Comparison of ENCODE assay signal across 20 cellular contexts in the genomic region with DNA sequence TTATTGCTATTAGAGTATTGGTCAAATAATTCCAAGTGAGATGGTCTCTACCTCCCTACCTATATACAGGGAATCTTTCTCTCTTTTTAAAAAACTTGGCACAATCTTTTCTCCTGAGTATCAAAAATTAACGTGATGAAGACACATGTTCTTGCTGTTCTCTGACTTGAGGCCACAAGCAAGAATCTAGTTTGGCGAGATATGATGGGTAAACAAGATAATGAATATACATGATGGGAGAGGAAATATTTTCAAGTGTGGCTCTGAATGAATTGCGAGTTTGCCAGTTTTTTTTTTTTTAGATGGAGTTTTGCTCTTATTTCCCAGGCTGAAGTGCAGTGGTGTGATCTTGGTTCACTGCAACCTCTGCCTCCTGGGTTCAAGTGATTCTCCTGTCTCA. TPM values are rescaled to one million over a fixed set of nuclear protein-coding genes. Genes with fewer than 3 reads are reported as not detected.
A peak's percentile ranks its signal among the peaks of the same experiment; 100 is the strongest.
DNase-seq lines count a peak whose midpoint lies in the region; ATAC-seq and TF ChIP-seq lines count a peak whose summit lies in the region.
"Had no signal": no experiment of that assay in that cellular context is flagged by ENCODE, and none has a peak within 500 bp of the region (broad histone marks: within the 10 kb centered on the region; RNA-seq: fewer than 3 reads in every experiment).

No MANE protein-coding gene starts in this region.

- H3K4me3 Mint-ChIP-seq in GM23338 (no peak overlapping the region), T-helper 17 cell (peak overlapping the region; percentile 12)
- H3K4me3 Mint-ChIP-seq: CD8-positive, alpha-beta T cell; H9; HFFc6 had no signal

- H3K4me1 ChIP-seq in GM23338 (ENCODE audit: insufficient read depth) = no peaks in the 10 kb centered on the region
- peaks cover 59% of the 10 kb centered on the region for H3K4me1 ChIP-seq in psoas muscle
- H3K4me1 ChIP-seq in HAP-1 = peaks cover 3% of the 10 kb centered on the region
- H3K4me1 ChIP-seq: BE2C, Caco-2 had no signal

- H3K27me3 Mint-ChIP-seq in GM23338 (ENCODE audit: insufficient read depth, low read depth, poor library complexity) (no peaks in the 10 kb centered on the region), T-helper 17 cell (no peaks in the 10 kb centered on the region)

- H3K27me3 ChIP-seq in GM23338 (ENCODE audit: insufficient read depth) = no peaks in the 10 kb centered on the region
- H3K27me3 ChIP-seq in psoas muscle (ENCODE audit: insufficient read depth in 3 of 3, low read length in 2 of 3) = no peaks in the 10 kb centered on the region
- no peaks in the 10 kb centered on the region for H3K27me3 ChIP-seq in HAP-1 (ENCODE audit: low read depth)
- H3K27me3 ChIP-seq: BE2C had no signal

- TF ChIP-seq CTCF in C4-2B (conservative IDR thresholded peaks at IDR 0.05) (no peak), GM23338 (conservative IDR thresholded peaks at IDR 0.05; ENCODE audit: low read depth in 2 of 2) (no peak), psoas muscle (IDR thresholded peaks at IDR 0.05) (no peak)

- H3K36me3 Mint-ChIP-seq in GM23338 (ENCODE audit: low read depth) = peaks cover 46% of the 10 kb centered on the region
- H3K36me3 Mint-ChIP-seq in T-helper 17 cell (ENCODE audit: low read depth) = peaks cover 6% of the 10 kb centered on the region

- H3K79me2 ChIP-seq in GM23338 (replicated peaks; ENCODE audit: insufficient read depth) = peaks cover 61% of the 10 kb centered on the region

- peaks cover 3% of the 10 kb centered on the region for H3K36me3 ChIP-seq in GM23338 (ENCODE audit: insufficient read depth)
- H3K36me3 ChIP-seq in psoas muscle (ENCODE audit: insufficient read depth in 1 of 2, low read depth in 1 of 2) = peaks cover 0 to 48% of the 10 kb centered on the region in 2 donors
- peaks cover 11% of the 10 kb centered on the region for H3K36me3 ChIP-seq in HAP-1 (replicated peaks)
- H3K36me3 ChIP-seq: BE2C had no signal

- H3K4me3 ChIP-seq in GM23338 (no peak overlapping the region), psoas muscle (no peak overlapping the region), HAP-1 (no peak overlapping the region)
- H3K4me3 ChIP-seq: A549; BLaER1 treated with 17β-estradiol and CSF1 and Interleukin-3, amounts not matched to agents 10 nM and 100 nM; GM23248 had no signal

- no peaks in the 10 kb centered on the region for H3K9me2 ChIP-seq in GM23338 (ENCODE audit: insufficient read depth)

- H3K4me1 Mint-ChIP-seq in GM23338 (peaks cover 3% of the 10 kb centered on the region; the same call in 2 of the 3 replicates), T-helper 17 cell (peaks cover 42% of the 10 kb centered on the region)

- H3K9me3 ChIP-seq in T-helper 17 cell (ENCODE audit: control insufficient read depth, low read length, poor library complexity, severe bottlenecking) (no peaks in the 10 kb centered on the region), psoas muscle (no peaks in the 10 kb centered on the region), HAP-1 (no peaks in the 10 kb centered on the region)
- H3K9me3 ChIP-seq: A549; BE2C; BLaER1 treated with 17β-estradiol and CSF1 and Interleukin-3, amounts not matched to agents 10 nM and 100 nM; Caco-2 had no signal

- intact Hi-C loops in psoas muscle (cut with DNase I) = no loop called here

- no peaks in the 10 kb centered on the region for H3K9me3 Mint-ChIP-seq in GM23338
- H3K9me3 Mint-ChIP-seq: CD8-positive, alpha-beta T cell; H9; HFFc6 had no signal

- H3K4me2 ChIP-seq in GM23338 = no peak overlapping the region
- H3K4me2 ChIP-seq: A549; BLaER1 treated with 17β-estradiol and CSF1 and Interleukin-3, amounts not matched to agents 10 nM and 100 nM had no signal

- WGBS in psoas muscle, 3 donors = 65 to 73% (median 71%) methylated on average over 3 of the region's 3 CpGs

- no peak for DNase-seq in GM23338 (ENCODE audit: low spot score)
- DNase-seq in T-helper 17 cell = no peak
- no peak for DNase-seq in psoas muscle
- no peak for DNase-seq in HAP-1 (ENCODE audit: low spot score in 2 of 2)
- DNase-seq in NCI-H146 (lab: John Stamatoyannopoulos, UW) = no peak
- DNase-seq: 8988T; ACHN; AML-193; BE2C; Caco-2; CD8-positive, alpha-beta T cell; DMS153; DND-41; GM23248; H9; HFFc6 had no signal

- H4K20me1 ChIP-seq in GM23338 (replicated peaks; ENCODE audit: insufficient read depth) = peaks cover 21% of the 10 kb centered on the region

- H3K27ac Mint-ChIP-seq in GM23338 (no peak overlapping the region), T-helper 17 cell (peak overlapping the region; percentile 61)
- H3K27ac Mint-ChIP-seq: CD8-positive, alpha-beta T cell; H9; HFFc6 had no signal

- in situ Hi-C loops in HAP-1 (cut with MboI; ENCODE audit: low sequenced_read_pairs) = no loop called here

- H2AFZ ChIP-seq in GM23338 = no peak overlapping the region
- H2AFZ ChIP-seq: GM23248 had no signal

- H3K27ac ChIP-seq in C4-2B (0 out of 2 replicates have a peak overlapping the region, but pooled peaks have one; percentile 26), GM23338 (ENCODE audit: low read depth) (0 out of 2 replicates have a peak overlapping the region, but pooled peaks have one; percentile 19), psoas muscle (peak overlapping the region; percentile 2)
- H3K27ac ChIP-seq: A549; BLaER1 treated with 17β-estradiol and CSF1 and Interleukin-3, amounts not matched to agents 10 nM and 100 nM; GM23248 had no signal

- H3F3A ChIP-seq in GM23338 (replicated peaks; ENCODE audit: low read depth) = 0 out of 2 replicates have a peak, but pooled peaks cover 5% of the 10 kb centered on the region

- ATAC-seq in GM23338 = no peak
- ATAC-seq in T-helper 17 cell = no peak
- no peak for ATAC-seq in psoas muscle
- no peak for ATAC-seq in HG02678 (IDR thresholded peaks at IDR 0.05; ENCODE audit: unreplicated experiment)
- ATAC-seq: A549; CD8-positive, alpha-beta T cell had no signal

TF ChIP-seq in GM23338, 12 proteins besides CTCF, POLR2A, EP300 and RAD21:
- TF ChIP-seq EZH2 (IDR thresholded peaks at IDR 0.05; ENCODE audit: low read depth, unreplicated experiment) = no peak
- no peak for TF ChIP-seq STAT1 (IDR thresholded peaks at IDR 0.05; ENCODE audit: unreplicated experiment)
- TF ChIP-seq, protein P1, sequence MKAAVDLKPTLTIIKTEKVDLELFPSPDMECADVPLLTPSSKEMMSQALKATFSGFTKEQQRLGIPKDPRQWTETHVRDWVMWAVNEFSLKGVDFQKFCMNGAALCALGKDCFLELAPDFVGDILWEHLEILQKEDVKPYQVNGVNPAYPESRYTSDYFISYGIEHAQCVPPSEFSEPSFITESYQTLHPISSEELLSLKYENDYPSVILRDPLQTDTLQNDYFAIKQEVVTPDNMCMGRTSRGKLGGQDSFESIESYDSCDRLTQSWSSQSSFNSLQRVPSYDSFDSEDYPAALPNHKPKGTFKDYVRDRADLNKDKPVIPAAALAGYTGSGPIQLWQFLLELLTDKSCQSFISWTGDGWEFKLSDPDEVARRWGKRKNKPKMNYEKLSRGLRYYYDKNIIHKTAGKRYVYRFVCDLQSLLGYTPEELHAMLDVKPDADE (IDR thresholded peaks at IDR 0.05) = no peak
- TF ChIP-seq, protein P2, sequence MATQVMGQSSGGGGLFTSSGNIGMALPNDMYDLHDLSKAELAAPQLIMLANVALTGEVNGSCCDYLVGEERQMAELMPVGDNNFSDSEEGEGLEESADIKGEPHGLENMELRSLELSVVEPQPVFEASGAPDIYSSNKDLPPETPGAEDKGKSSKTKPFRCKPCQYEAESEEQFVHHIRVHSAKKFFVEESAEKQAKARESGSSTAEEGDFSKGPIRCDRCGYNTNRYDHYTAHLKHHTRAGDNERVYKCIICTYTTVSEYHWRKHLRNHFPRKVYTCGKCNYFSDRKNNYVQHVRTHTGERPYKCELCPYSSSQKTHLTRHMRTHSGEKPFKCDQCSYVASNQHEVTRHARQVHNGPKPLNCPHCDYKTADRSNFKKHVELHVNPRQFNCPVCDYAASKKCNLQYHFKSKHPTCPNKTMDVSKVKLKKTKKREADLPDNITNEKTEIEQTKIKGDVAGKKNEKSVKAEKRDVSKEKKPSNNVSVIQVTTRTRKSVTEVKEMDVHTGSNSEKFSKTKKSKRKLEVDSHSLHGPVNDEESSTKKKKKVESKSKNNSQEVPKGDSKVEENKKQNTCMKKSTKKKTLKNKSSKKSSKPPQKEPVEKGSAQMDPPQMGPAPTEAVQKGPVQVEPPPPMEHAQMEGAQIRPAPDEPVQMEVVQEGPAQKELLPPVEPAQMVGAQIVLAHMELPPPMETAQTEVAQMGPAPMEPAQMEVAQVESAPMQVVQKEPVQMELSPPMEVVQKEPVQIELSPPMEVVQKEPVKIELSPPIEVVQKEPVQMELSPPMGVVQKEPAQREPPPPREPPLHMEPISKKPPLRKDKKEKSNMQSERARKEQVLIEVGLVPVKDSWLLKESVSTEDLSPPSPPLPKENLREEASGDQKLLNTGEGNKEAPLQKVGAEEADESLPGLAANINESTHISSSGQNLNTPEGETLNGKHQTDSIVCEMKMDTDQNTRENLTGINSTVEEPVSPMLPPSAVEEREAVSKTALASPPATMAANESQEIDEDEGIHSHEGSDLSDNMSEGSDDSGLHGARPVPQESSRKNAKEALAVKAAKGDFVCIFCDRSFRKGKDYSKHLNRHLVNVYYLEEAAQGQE (IDR thresholded peaks at IDR 0.05; ENCODE audit: unreplicated experiment) = no peak
- TF ChIP-seq EZH2phosphoT487 (IDR thresholded peaks at IDR 0.05; ENCODE audit: unreplicated experiment) = no peak
- no peak for TF ChIP-seq NANOG (IDR thresholded peaks at IDR 0.05; ENCODE audit: borderline replicate concordance)
- TF ChIP-seq ZNF114 (CRISPR knock-in tag; IDR thresholded peaks at IDR 0.05) = no peak
- TF ChIP-seq JUNB (IDR thresholded peaks at IDR 0.05; ENCODE audit: unreplicated experiment) = no peak
- no peak for TF ChIP-seq CREB1 (CRISPR knock-in tag; IDR thresholded peaks at IDR 0.05; ENCODE audit: low read depth)
- TF ChIP-seq POLR2AphosphoS5 (IDR thresholded peaks at IDR 0.05; ENCODE audit: low read depth) = no peak

RNA-seq across cellular contexts. Expression of a gene that starts 11.6 kb away (rescaled TPM):
- 18.6 and 20.7 TPM in 2 replicates for total RNA-seq in GM23338 (2014; rRNA removed; shearing (Covaris generic))
- polyA plus RNA-seq in GM23338 (2016; fragmentation: Nextera tagmentation; extraction: Ambion mirVana) (4.6 and 6.6 TPM in 2 replicates), psoas muscle (10 to 100 TPM in 2 of 3 donors, 1 to 10 TPM in 1; 4.9 to 26.1 (median 13.7) TPM)
- total RNA-seq in T-helper 17 cell (100 to 1,000 TPM; 132 to 171 TPM), psoas muscle (10 to 100 TPM; 31.7 to 79.6 (median 44.8) TPM)

RNA-seq across cellular contexts. Expression of a gene that starts 39.8 kb away (rescaled TPM):
- total RNA-seq in GM23338 (2014; rRNA removed; shearing (Covaris generic)) = 2,713 and 2,868 TPM in 2 replicates
- polyA plus RNA-seq in GM23338 (2016; fragmentation: Nextera tagmentation; extraction: Ambion mirVana) (3,117 and 3,223 TPM in 2 replicates), psoas muscle (1,000 to 10,000 TPM; 1,831 to 2,855 (median 2,304) TPM)
- total RNA-seq in T-helper 17 cell (1,000 to 10,000 TPM; 1,887 to 2,036 TPM), psoas muscle (1,000 to 10,000 TPM; 1,021 to 1,350 (median 1,156) TPM)

RNA-seq across cellular contexts. Expression of a gene that starts 39.9 kb away (rescaled TPM):
- 7.6 and 9.7 TPM in 2 replicates for total RNA-seq in GM23338 (2014; rRNA removed; shearing (Covaris generic))
- polyA plus RNA-seq in GM23338 (2016; fragmentation: Nextera tagmentation; extraction: Ambion mirVana) = 5.9 and 9.2 TPM in 2 replicates
- 1 to 10 TPM; 2.6 to 2.7 TPM for total RNA-seq in T-helper 17 cell
- 10 to 100 TPM; 19.8 to 30.7 (median 21.3) TPM for total RNA-seq in psoas muscle
- 10 to 100 TPM; 19.5 to 52.4 (median 24.7) TPM for polyA plus RNA-seq in psoas muscle
